Comparison of ENCODE assay signal across 8 cellular contexts in genomic region chr7:94087664-94088352, GRCh38.
A peak's percentile ranks its signal among the peaks of the same experiment; 100 is the strongest.
DNase-seq lines count a peak whose midpoint lies in the region; ATAC-seq and TF ChIP-seq lines count a peak whose summit lies in the region.

No MANE protein-coding gene starts in this region.

- peak; percentile 72 for DNase-seq in Ammon's horn (ENCODE audit: low spot score)
- peak; percentile 50 for DNase-seq in NCI-H2029 treated with DMSO at 0.1 percent for 48 hours (lab: John Stamatoyannopoulos, UW)
- DNase-seq in T-helper 9 cell: peak; percentile 6
- DNase-seq in dermis microvascular lymphatic vessel endothelial cell (ENCODE audit: low read depth in 2 of 2): peak; percentile 74 to 78
- peak; percentile 31 for DNase-seq in lung (ENCODE audit: low spot score)
- DNase-seq in stimulated activated CD8-positive, alpha-beta memory T cell treated with anti-CD3 and anti-CD28 coated beads, Interleukin-4, amount 100 ng/mL, for 48 hours: peak; percentile 47

- peak; percentile 98 for ATAC-seq in GM18520 (IDR thresholded peaks at IDR 0.05; ENCODE audit: unreplicated experiment)
- peak; percentile 97 for ATAC-seq in HG03025 (IDR thresholded peaks at IDR 0.05; ENCODE audit: low FRiP score, unreplicated experiment)
- peak; percentile 74 for ATAC-seq in lung (ENCODE audit: insufficient read depth, low FRiP score)

- no peaks in the 10 kb centered on the region for H3K36me3 ChIP-seq in lung (ENCODE audit: control insufficient read depth in 2 of 2, insufficient read depth in 2 of 2, low read length in 2 of 2)

- 15 to 24% methylated on average over 6 of the region's 6 CpGs for WGBS in lung, 2 donors

- TF ChIP-seq CTCF in lung (IDR thresholded peaks at IDR 0.05; ENCODE audit: control extremely low read depth, extremely low read depth): peak; percentile 60

- no peak overlapping the region for H3K4me3 ChIP-seq in lung

- no peaks in the 10 kb centered on the region for H3K9me3 ChIP-seq in lung (ENCODE audit: control insufficient read depth in 2 of 2, insufficient read depth in 1 of 2, low read length in 1 of 2)

- H3K27me3 ChIP-seq in lung (ENCODE audit: control insufficient read depth, insufficient read depth): no peaks in the 10 kb centered on the region

- H3K27ac ChIP-seq in lung (ENCODE audit: low read depth in 1 of 2, low read length in 1 of 2): no peak overlapping the region

- H3K4me1 ChIP-seq in lung (ENCODE audit: control insufficient read depth in 2 of 2, insufficient read depth in 2 of 2, low read length in 2 of 2): no peaks in the 10 kb centered on the region

Comparison
In these comparisons a context has a peak if more than half of its experiments do, and no peak if none do; other contexts are left out.
1. DNase-seq: peak in every context shown above with its lines; median percentile 76 in dermis microvascular lymphatic vessel endothelial cell; 72 in Ammon's horn; 50 in NCI-H2029 treated with DMSO at 0.1 percent for 48 hours; 47 in stimulated activated CD8-positive, alpha-beta memory T cell treated with anti-CD3 and anti-CD28 coated beads, Interleukin-4, amount 100 ng/mL, for 48 hours; 31 in lung; 6 in T-helper 9 cell.